ENCODE assay signal across 22 cellular contexts in genomic region chr1:29243023-29243862, GRCh38.
"Had no signal": no experiment of that assay in that cellular context is flagged by ENCODE, and none has a peak within 500 bp of the region (broad histone marks: within the 10 kb centered on the region; RNA-seq: fewer than 3 reads in every experiment).

No MANE protein-coding gene starts in this region.

- DNase-seq: activated CD4-positive, alpha-beta T cell treated with anti-CD3 and anti-CD28 coated beads, Interleukin-2, amount 50 U/mL, for 1 hour; activated CD4-positive, CD25-positive, alpha-beta regulatory T cell treated with anti-CD3 and anti-CD28 coated beads, Interleukin-2, amount 50 U/mL, for 72 hours; activated CD8-positive, alpha-beta memory T cell treated with anti-CD3 and anti-CD28 coated beads, Interleukin-2, amount 50 U/mL, for 4 hours; activated naive CD4-positive, alpha-beta T cell treated with anti-CD3 and anti-CD28 coated beads for 36 hours; activated T-cell treated with anti-CD3 and anti-CD28 coated beads, Interleukin-2, amount 50 U/mL, for 4 hours; colonic mucosa; hypothalamus; midbrain; nucleus accumbens; posterior cingulate gyrus; retina; stimulated activated CD4-positive, alpha-beta T cell treated with anti-CD3 and anti-CD28 coated beads, Interleukin-15, amount 100 ng/mL, for 24 hours; stimulated activated CD4-positive, alpha-beta T cell treated with anti-CD3 and anti-CD28 coated beads, Interleukin-4, amount 100 ng/mL, for 1 hour; stimulated activated naive CD8-positive, alpha-beta T cell treated with anti-CD3 and anti-CD28 coated beads, Interleukin-15, amount 100 ng/mL, for 72 hours had no signal

- H3K9me3 ChIP-seq: colonic mucosa, suprapubic skin had no signal

- H3K36me3 Mint-ChIP-seq: type B pancreatic cell had no signal

- H3K36me3 ChIP-seq: brain microvascular endothelial cell, colonic mucosa, suprapubic skin had no signal

- H3K4me3 ChIP-seq: colonic mucosa, lung, suprapubic skin had no signal

- H3K27me3 ChIP-seq: brain microvascular endothelial cell had no signal

- H3K9me3 Mint-ChIP-seq: activated naive CD4-positive, alpha-beta T cell treated with anti-CD3 and anti-CD28 coated beads for 36 hours; activated T-cell treated with anti-CD3 and anti-CD28 coated beads, Interleukin-2, amount 50 U/mL, for 4 hours; central memory CD8-positive, alpha-beta T cell; nephron; stimulated activated naive CD8-positive, alpha-beta T cell treated with anti-CD3 and anti-CD28 coated beads, Interleukin-15, amount 100 ng/mL, for 72 hours; type B pancreatic cell had no signal

- ATAC-seq: activated T-cell treated with anti-CD3 and anti-CD28 coated beads, Interleukin-2, amount 50 U/mL, for 4 hours; left lobe of liver; stimulated activated naive CD8-positive, alpha-beta T cell treated with anti-CD3 and anti-CD28 coated beads, Interleukin-15, amount 100 ng/mL, for 72 hours had no signal

- H3K4me3 Mint-ChIP-seq: activated naive CD4-positive, alpha-beta T cell treated with anti-CD3 and anti-CD28 coated beads for 36 hours; activated T-cell treated with anti-CD3 and anti-CD28 coated beads, Interleukin-2, amount 50 U/mL, for 4 hours; central memory CD8-positive, alpha-beta T cell; nephron; stimulated activated naive CD8-positive, alpha-beta T cell treated with anti-CD3 and anti-CD28 coated beads, Interleukin-15, amount 100 ng/mL, for 72 hours; type B pancreatic cell had no signal

- H3K27ac ChIP-seq: brain microvascular endothelial cell, colonic mucosa, suprapubic skin, VCaP had no signal

- H3K27ac Mint-ChIP-seq: activated naive CD4-positive, alpha-beta T cell treated with anti-CD3 and anti-CD28 coated beads for 36 hours; nephron; stimulated activated naive CD8-positive, alpha-beta T cell treated with anti-CD3 and anti-CD28 coated beads, Interleukin-15, amount 100 ng/mL, for 72 hours; type B pancreatic cell had no signal
